10 cellular contexts compared by ENCODE assay signal in the genomic region with DNA sequence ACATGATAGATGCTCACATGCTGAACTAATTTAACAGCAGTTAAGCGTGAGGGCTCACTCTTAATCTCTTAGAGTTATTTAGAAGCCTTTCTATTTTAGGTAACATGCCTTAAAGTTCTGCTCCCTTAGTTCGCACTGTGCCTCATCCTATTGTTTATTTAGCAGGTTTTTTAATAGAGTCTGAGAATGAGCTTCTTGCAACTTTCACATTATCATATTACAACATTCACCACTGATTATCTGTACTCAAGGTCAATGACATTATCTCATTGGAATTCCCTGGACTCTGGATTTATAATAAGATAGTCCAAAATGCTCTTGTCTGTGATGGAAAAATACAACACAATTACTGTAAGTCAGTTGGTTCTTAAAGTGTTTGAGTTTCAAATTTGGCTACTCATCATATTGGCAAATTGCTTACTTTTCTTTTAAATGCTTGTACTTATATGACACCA.
A peak's percentile ranks its signal among the peaks of the same experiment; 100 is the strongest.
DNase-seq lines count a peak whose midpoint lies in the region; ATAC-seq and TF ChIP-seq lines count a peak whose summit lies in the region.
"Had no signal": no experiment of that assay in that cellular context is flagged by ENCODE, and none has a peak within 500 bp of the region (broad histone marks: within the 10 kb centered on the region; RNA-seq: fewer than 3 reads in every experiment).

No MANE protein-coding gene starts in this region.

- H3K27ac ChIP-seq in liver (ENCODE audit: low read depth in 1 of 2, low read length in 2 of 2) (peak overlapping the region; percentile 6 to 63), vagina (peak overlapping the region; percentile 66)
- H3K27ac ChIP-seq: BLaER1 had no signal

- no peaks in the 10 kb centered on the region for H3K9me3 ChIP-seq in liver (ENCODE audit: control insufficient read depth in 4 of 4, low read length in 3 of 4)
- no peaks in the 10 kb centered on the region for H3K9me3 ChIP-seq in vagina
- H3K9me3 ChIP-seq: BLaER1 had no signal

- TF ChIP-seq POLR2A in vagina (IDR thresholded peaks at IDR 0.05): no peak

- intact Hi-C loops in activated naive CD4-positive, alpha-beta T cell treated with anti-CD3 and anti-CD28 coated beads for 36 hours (cut with micrococcal nuclease): loop anchor here (10.0 kb wide), 1 partner anchor 1321 kb away; no protein-coding TSS in a partner anchor
- intact Hi-C loops in vagina (cut with DNase I): no loop called here

- peak; percentile 13 to 36 for TF ChIP-seq RAD21 in liver (IDR thresholded peaks at IDR 0.05)

- H3K27me3 ChIP-seq in liver (ENCODE audit: control insufficient read depth in 4 of 4, insufficient read depth in 4 of 4, low read length in 3 of 4) (no peaks in the 10 kb centered on the region), vagina (no peaks in the 10 kb centered on the region)
- H3K27me3 ChIP-seq: BLaER1 had no signal

- H3K9ac ChIP-seq in liver (ENCODE audit: low read depth in 1 of 2, low read length in 2 of 2): no peak overlapping the region
- H3K9ac ChIP-seq: BLaER1 had no signal

- H3K4me3 ChIP-seq in cardiac fibroblast (replicated peaks in 1 of 2; ENCODE audit: low read depth in 2 of 2, low read length in 2 of 2): no peak overlapping the region
- H3K4me3 ChIP-seq in liver (ENCODE audit: low read depth in 1 of 3, low read length in 3 of 3): no peak overlapping the region
- no peak overlapping the region for H3K4me3 ChIP-seq in vagina
- H3K4me3 ChIP-seq: BLaER1 had no signal

- peaks cover 3% of the 10 kb centered on the region for H3K9me3 Mint-ChIP-seq in activated naive CD4-positive, alpha-beta T cell treated with anti-CD3 and anti-CD28 coated beads for 36 hours

- H3K4me1 ChIP-seq in liver (ENCODE audit: control insufficient read depth in 4 of 4, insufficient read depth in 4 of 4, low read length in 3 of 4): peaks cover 0 to 8% (median 3%) of the 10 kb centered on the region in 4 donors
- H3K4me1 ChIP-seq in vagina: peaks cover 48% of the 10 kb centered on the region
- H3K4me1 ChIP-seq: BLaER1 had no signal

- peak overlapping the region; percentile 70 for H3K27ac Mint-ChIP-seq in activated naive CD4-positive, alpha-beta T cell treated with anti-CD3 and anti-CD28 coated beads for 36 hours

- no peaks in the 10 kb centered on the region for H3K27me3 Mint-ChIP-seq in activated naive CD4-positive, alpha-beta T cell treated with anti-CD3 and anti-CD28 coated beads for 36 hours (ENCODE audit: low read depth)

- no peak overlapping the region for H3K4me3 Mint-ChIP-seq in activated naive CD4-positive, alpha-beta T cell treated with anti-CD3 and anti-CD28 coated beads for 36 hours

- WGBS in liver: 29% methylated on average over 2 of the region's 2 CpGs

- H3K36me3 Mint-ChIP-seq in activated naive CD4-positive, alpha-beta T cell treated with anti-CD3 and anti-CD28 coated beads for 36 hours (ENCODE audit: low read depth): peaks cover 3% of the 10 kb centered on the region

- no peak for ATAC-seq in GM18870 (IDR thresholded peaks at IDR 0.05; ENCODE audit: unreplicated experiment)
- ATAC-seq in HG02981 (IDR thresholded peaks at IDR 0.05; ENCODE audit: unreplicated experiment): no peak

- CTCF ChIA-PET in activated naive CD4-positive, alpha-beta T cell treated with anti-CD3 and anti-CD28 coated beads for 36 hours (lab: Charles Lee): interaction anchor here (0.6 kb wide), 1 partner anchor 431 kb away, joined by 4 read pairs; no protein-coding TSS in a partner anchor

- no peak for DNase-seq in activated naive CD4-positive, alpha-beta T cell treated with anti-CD3 and anti-CD28 coated beads for 36 hours
- DNase-seq in activated naive CD4-positive, alpha-beta T cell treated with anti-CD3 and anti-CD28 coated beads, Interleukin-2, amount 50 U/mL, for 16 hours: no peak
- peak; percentile 90 to 95 for DNase-seq in cardiac fibroblast (ENCODE audit: low read depth in 2 of 2)
- DNase-seq in vagina (ENCODE audit: extremely low spot score in 2 of 2): no peak
- DNase-seq in NCI-H446 (lab: John Stamatoyannopoulos, UW): no peak
- DNase-seq: erythroblast had no signal

- TF ChIP-seq CTCF in cardiac fibroblast (IDR thresholded peaks at IDR 0.05; ENCODE audit: low read depth, low read length) (no peak), liver (IDR thresholded peaks at IDR 0.05; ENCODE audit: low read depth, low read length, missing input control) (no peak), vagina (IDR thresholded peaks at IDR 0.05) (no peak)

- H3K36me3 ChIP-seq in liver (ENCODE audit: control insufficient read depth in 4 of 4, insufficient read depth in 3 of 4, low read depth in 1 of 4, low read length in 3 of 4) (no peaks in the 10 kb centered on the region), vagina (no peaks in the 10 kb centered on the region)
- H3K36me3 ChIP-seq: BLaER1 had no signal

- peaks cover 48% of the 10 kb centered on the region for H3K4me1 Mint-ChIP-seq in activated naive CD4-positive, alpha-beta T cell treated with anti-CD3 and anti-CD28 coated beads for 36 hours (ENCODE audit: low read depth)

TF ChIP-seq in liver, 16 proteins besides CTCF, POLR2A, EP300 and RAD21:
- TF ChIP-seq EGR1 (IDR thresholded peaks at IDR 0.05; ENCODE audit: low read depth in 2 of 2) (no peak), HNF4G (IDR thresholded peaks at IDR 0.05) (no peak), FOXA2 (IDR thresholded peaks at IDR 0.05) (no peak), HNF4A (conservative IDR thresholded peaks at IDR 0.05) (peak; percentile 68 to 71), TAF1 (conservative IDR thresholded peaks at IDR 0.05) (no peak), YY1 (IDR thresholded peaks at IDR 0.05) (no peak), RXRA (IDR thresholded peaks at IDR 0.05) (peak; percentile 86 to 87), JUND (IDR thresholded peaks at IDR 0.05) (peak; percentile 68 to 79), GABPA (IDR thresholded peaks at IDR 0.05 in 1 of 2, conservative IDR thresholded peaks at IDR 0.05 in 1 of 2) (peak in 1 of 2 donors; percentile 8), NR2F2 (IDR thresholded peaks at IDR 0.05) (no peak), FOXA1 (IDR thresholded peaks at IDR 0.05) (peak; percentile 4), SP1 (IDR thresholded peaks at IDR 0.05) (peak; percentile 66)
- TF ChIP-seq, protein P1, sequence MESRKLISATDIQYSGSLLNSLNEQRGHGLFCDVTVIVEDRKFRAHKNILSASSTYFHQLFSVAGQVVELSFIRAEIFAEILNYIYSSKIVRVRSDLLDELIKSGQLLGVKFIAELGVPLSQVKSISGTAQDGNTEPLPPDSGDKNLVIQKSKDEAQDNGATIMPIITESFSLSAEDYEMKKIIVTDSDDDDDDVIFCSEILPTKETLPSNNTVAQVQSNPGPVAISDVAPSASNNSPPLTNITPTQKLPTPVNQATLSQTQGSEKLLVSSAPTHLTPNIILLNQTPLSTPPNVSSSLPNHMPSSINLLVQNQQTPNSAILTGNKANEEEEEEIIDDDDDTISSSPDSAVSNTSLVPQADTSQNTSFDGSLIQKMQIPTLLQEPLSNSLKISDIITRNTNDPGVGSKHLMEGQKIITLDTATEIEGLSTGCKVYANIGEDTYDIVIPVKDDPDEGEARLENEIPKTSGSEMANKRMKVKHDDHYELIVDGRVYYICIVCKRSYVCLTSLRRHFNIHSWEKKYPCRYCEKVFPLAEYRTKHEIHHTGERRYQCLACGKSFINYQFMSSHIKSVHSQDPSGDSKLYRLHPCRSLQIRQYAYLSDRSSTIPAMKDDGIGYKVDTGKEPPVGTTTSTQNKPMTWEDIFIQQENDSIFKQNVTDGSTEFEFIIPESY (IDR thresholded peaks at IDR 0.05): no peak
- TF ChIP-seq, protein P2, sequence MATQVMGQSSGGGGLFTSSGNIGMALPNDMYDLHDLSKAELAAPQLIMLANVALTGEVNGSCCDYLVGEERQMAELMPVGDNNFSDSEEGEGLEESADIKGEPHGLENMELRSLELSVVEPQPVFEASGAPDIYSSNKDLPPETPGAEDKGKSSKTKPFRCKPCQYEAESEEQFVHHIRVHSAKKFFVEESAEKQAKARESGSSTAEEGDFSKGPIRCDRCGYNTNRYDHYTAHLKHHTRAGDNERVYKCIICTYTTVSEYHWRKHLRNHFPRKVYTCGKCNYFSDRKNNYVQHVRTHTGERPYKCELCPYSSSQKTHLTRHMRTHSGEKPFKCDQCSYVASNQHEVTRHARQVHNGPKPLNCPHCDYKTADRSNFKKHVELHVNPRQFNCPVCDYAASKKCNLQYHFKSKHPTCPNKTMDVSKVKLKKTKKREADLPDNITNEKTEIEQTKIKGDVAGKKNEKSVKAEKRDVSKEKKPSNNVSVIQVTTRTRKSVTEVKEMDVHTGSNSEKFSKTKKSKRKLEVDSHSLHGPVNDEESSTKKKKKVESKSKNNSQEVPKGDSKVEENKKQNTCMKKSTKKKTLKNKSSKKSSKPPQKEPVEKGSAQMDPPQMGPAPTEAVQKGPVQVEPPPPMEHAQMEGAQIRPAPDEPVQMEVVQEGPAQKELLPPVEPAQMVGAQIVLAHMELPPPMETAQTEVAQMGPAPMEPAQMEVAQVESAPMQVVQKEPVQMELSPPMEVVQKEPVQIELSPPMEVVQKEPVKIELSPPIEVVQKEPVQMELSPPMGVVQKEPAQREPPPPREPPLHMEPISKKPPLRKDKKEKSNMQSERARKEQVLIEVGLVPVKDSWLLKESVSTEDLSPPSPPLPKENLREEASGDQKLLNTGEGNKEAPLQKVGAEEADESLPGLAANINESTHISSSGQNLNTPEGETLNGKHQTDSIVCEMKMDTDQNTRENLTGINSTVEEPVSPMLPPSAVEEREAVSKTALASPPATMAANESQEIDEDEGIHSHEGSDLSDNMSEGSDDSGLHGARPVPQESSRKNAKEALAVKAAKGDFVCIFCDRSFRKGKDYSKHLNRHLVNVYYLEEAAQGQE (IDR thresholded peaks at IDR 0.05): no peak
- TF ChIP-seq, protein P3, sequence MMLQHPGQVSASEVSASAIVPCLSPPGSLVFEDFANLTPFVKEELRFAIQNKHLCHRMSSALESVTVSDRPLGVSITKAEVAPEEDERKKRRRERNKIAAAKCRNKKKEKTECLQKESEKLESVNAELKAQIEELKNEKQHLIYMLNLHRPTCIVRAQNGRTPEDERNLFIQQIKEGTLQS (IDR thresholded peaks at IDR 0.05): no peak
- TF ChIP-seq, protein P4, sequence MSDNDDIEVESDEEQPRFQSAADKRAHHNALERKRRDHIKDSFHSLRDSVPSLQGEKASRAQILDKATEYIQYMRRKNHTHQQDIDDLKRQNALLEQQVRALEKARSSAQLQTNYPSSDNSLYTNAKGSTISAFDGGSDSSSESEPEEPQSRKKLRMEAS (IDR thresholded peaks at IDR 0.05): peak; percentile 36

Comparison
In these comparisons a context has a peak if more than half of its experiments do, and no peak if none do; other contexts are left out.
1. DNase-seq: peak in cardiac fibroblast (2 of 2); none in activated naive CD4-positive, alpha-beta T cell treated with anti-CD3 and anti-CD28 coated beads for 36 hours (single experiment), activated naive CD4-positive, alpha-beta T cell treated with anti-CD3 and anti-CD28 coated beads, Interleukin-2, amount 50 U/mL, for 16 hours (single experiment), vagina (0 of 2) and NCI-H446 (0 of 2).